In the genomic region with DNA sequence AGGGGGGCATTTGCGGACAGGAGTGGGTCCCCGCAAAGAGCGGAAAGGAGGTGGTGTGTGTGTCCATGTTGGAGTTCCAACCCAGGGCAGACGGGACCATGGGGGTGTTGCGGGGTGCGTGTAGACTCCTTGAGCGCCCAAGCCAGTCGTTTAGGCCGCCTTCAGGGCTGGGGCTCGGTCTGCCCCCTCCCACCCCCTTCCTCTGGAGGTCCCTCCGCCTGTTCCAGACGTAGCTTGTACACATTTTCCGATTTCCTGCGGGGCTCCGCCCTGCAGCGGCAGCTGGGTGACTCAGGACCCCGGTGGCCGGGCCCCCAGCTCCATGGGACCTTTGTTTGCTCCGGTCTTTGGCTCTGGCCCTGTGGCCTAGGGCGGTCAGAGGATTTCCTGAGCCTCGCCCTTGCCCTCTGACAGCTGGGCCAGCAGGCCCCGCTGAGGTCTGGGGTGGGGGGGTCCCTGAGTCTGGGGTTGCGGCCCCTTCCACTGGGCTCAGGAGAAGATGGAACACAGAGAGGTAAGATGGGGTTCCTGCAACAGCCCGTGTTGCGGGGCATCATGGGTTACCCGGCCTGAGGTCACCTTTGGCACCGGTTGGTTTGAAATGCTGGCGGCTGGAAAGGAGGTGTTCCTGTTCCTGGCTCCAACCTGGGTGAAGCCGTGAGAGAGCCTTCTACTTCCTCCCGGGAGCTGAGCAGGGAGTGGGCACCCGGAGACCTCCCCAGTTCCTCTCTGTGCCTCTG, we compare ENCODE assay signal across 6 cellular contexts.
DNase-seq lines count a peak whose midpoint lies in the region; ATAC-seq lines count a peak whose summit lies in the region.

No MANE protein-coding gene starts in this region.

- no peak for ATAC-seq in GM18511 (IDR thresholded peaks at IDR 0.05; ENCODE audit: unreplicated experiment)

- H3K27ac ChIP-seq in ACC112 (ENCODE audit: low read depth, low read length) (no peak overlapping the region), layer of hippocampus (ENCODE audit: low read depth, low read length) (peak overlapping the region; percentile 65)

- H2AFZ ChIP-seq in ACC112 (ENCODE audit: low read length, unreplicated experiment), result no peak overlapping the region

- no peaks in the 10 kb centered on the region for H3K79me2 ChIP-seq in ACC112 (ENCODE audit: control insufficient read depth, insufficient read depth, low read length, unreplicated experiment)

- no peaks in the 10 kb centered on the region for H3K4me1 ChIP-seq in ACC112 (ENCODE audit: control insufficient read depth, insufficient read depth, low read length, unreplicated experiment)

- no peaks in the 10 kb centered on the region for H3K36me3 ChIP-seq in ACC112 (ENCODE audit: insufficient read depth, low read length)

- H3K27me3 ChIP-seq in ACC112 (ENCODE audit: insufficient read depth, low read length) (no peaks in the 10 kb centered on the region), layer of hippocampus (ENCODE audit: control insufficient read depth, insufficient read depth, low read length) (no peaks in the 10 kb centered on the region)

- DNase-seq in UCSD-AML1 (lab: John Stamatoyannopoulos, UW; ENCODE audit: unreplicated experiment) (peak; percentile 64), DMS53 treated with DMSO at 0.1 percent for 48 hours (lab: John Stamatoyannopoulos, UW; ENCODE audit: unreplicated experiment) (no peak), OCI-M2 (lab: John Stamatoyannopoulos, UW; ENCODE audit: unreplicated experiment) (no peak)

- H3K4me3 ChIP-seq in ACC112 (ENCODE audit: low read depth, low read length), result peak overlapping the region; percentile 88
